Comparison of ENCODE assay signal across 20 cellular contexts in the genomic region with DNA sequence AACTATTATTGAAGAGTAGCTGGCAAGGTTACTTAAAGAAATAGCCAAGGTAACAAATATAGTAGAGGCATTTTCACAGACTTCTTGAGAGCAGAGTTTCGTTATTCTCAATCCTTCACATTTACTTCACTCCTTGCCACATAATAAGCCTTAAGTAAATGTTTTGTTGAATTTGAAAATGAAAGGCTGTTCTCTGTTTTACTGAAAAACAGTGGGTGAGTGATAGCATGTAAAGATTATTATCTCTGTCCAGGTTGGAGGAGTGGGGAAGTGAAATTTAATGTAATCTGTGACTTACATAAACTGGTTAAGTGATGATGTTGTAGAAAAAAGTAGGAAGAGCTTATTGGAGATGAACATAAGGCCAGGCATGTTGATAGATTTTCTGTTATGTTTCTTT. TPM values are rescaled to one million over a fixed set of nuclear protein-coding genes. Genes with fewer than 3 reads are reported as not detected.
DNase-seq lines count a peak whose midpoint lies in the region; TF ChIP-seq lines count a peak whose summit lies in the region.
"Had no signal": no experiment of that assay in that cellular context is flagged by ENCODE, and none has a peak within 500 bp of the region (broad histone marks: within the 10 kb centered on the region; RNA-seq: fewer than 3 reads in every experiment).

No MANE protein-coding gene starts in this region.

- H3K4me3 Mint-ChIP-seq in activated T-helper 2 cell treated with anti-CD3 and anti-CD28 coated beads, Interferon-gamma antibody, Interleukin-2, Interleukin-4, amounts not matched to agents 10 μg/mL and 5 μg/mL and 100 μg/mL, durations not matched to agents 14 hours and 24 hours and 36 hours (ENCODE audit: low read depth) = no peak overlapping the region

- H3K27ac ChIP-seq in neutrophil (peak overlapping the region; percentile 6), esophagus squamous epithelium (no peak overlapping the region)
- H3K27ac ChIP-seq: 22Rv1, C4-2B, Peyer's patch, SK-N-MC had no signal

- H3K27me3 ChIP-seq in neutrophil (no peaks in the 10 kb centered on the region), esophagus squamous epithelium (no peaks in the 10 kb centered on the region)
- H3K27me3 ChIP-seq: Peyer's patch had no signal

- no peaks in the 10 kb centered on the region for H3K27me3 Mint-ChIP-seq in activated T-helper 2 cell treated with anti-CD3 and anti-CD28 coated beads, Interferon-gamma antibody, Interleukin-2, Interleukin-4, amounts not matched to agents 10 μg/mL and 5 μg/mL and 100 μg/mL, durations not matched to agents 14 hours and 24 hours and 36 hours (ENCODE audit: low read depth)

- no peak overlapping the region for H3K4me3 ChIP-seq in neutrophil (ENCODE audit: low read depth in 1 of 2, low read length in 1 of 2)
- no peak overlapping the region for H3K4me3 ChIP-seq in esophagus squamous epithelium
- H3K4me3 ChIP-seq: HAP-1, Peyer's patch, SK-N-MC had no signal

- peaks cover 44% of the 10 kb centered on the region for H3K36me3 Mint-ChIP-seq in activated T-helper 2 cell treated with anti-CD3 and anti-CD28 coated beads, Interferon-gamma antibody, Interleukin-2, Interleukin-4, amounts not matched to agents 10 μg/mL and 5 μg/mL and 100 μg/mL, durations not matched to agents 14 hours and 24 hours and 36 hours (ENCODE audit: low read depth)

- TF ChIP-seq CTCF in neutrophil (IDR thresholded peaks at IDR 0.05) (no peak), esophagus squamous epithelium (IDR thresholded peaks at IDR 0.05) (no peak)

- no peak for TF ChIP-seq POLR2A in esophagus squamous epithelium (IDR thresholded peaks at IDR 0.05)

- DNase-seq in NOMO-1 treated with DMSO at 0.1 percent for 48 hours (lab: John Stamatoyannopoulos, UW; ENCODE audit: unreplicated experiment) (peak; percentile 49), NOMO-1 treated with dmso at 0.1 percent for 144 hours (lab: John Stamatoyannopoulos, UW; ENCODE audit: unreplicated experiment) (no peak), MV-4-11 (lab: John Stamatoyannopoulos, UW) (peak; percentile 76), superior temporal gyrus (ENCODE audit: extremely low spot score) (no peak), esophagus squamous epithelium (lab: John Stamatoyannopoulos, UW) (no peak), DMS53 (lab: John Stamatoyannopoulos, UW) (no peak)
- DNase-seq in activated T-helper 2 cell treated with anti-CD3 and anti-CD28 coated beads, Interferon-gamma antibody, Interleukin-2, Interleukin-4, amounts not matched to agents 10 μg/mL and 5 μg/mL and 100 μg/mL, durations not matched to agents 14 hours and 24 hours and 36 hours (ENCODE audit: low spot score) = no peak
- DNase-seq: AML-193, DMS 273 treated with DMSO at 0.1 percent for 48 hours, Kasumi-1, MM.1S, NCI-H187, NCI-H2227 treated with DMSO at 0.1 percent for 48 hours, NCI-H524, Peyer's patch had no signal

- peaks cover 0 to 12% of the 10 kb centered on the region in 2 experiments for H3K4me1 ChIP-seq in neutrophil (ENCODE audit: control insufficient read depth in 1 of 2, insufficient read depth in 1 of 2, low read depth in 1 of 2, low read length in 1 of 2)
- peaks cover 0 to 9% (median 0%) of the 10 kb centered on the region in 3 donors for H3K4me1 ChIP-seq in esophagus squamous epithelium
- H3K4me1 ChIP-seq: HAP-1, Peyer's patch had no signal

- H3K27ac Mint-ChIP-seq in activated T-helper 2 cell treated with anti-CD3 and anti-CD28 coated beads, Interferon-gamma antibody, Interleukin-2, Interleukin-4, amounts not matched to agents 10 μg/mL and 5 μg/mL and 100 μg/mL, durations not matched to agents 14 hours and 24 hours and 36 hours = peak overlapping the region; percentile 40

- 92 to 94% methylated on average over 1 of the region's 1 CpG for WGBS in esophagus squamous epithelium, 2 donors

- H3K4me1 Mint-ChIP-seq in activated T-helper 2 cell treated with anti-CD3 and anti-CD28 coated beads, Interferon-gamma antibody, Interleukin-2, Interleukin-4, amounts not matched to agents 10 μg/mL and 5 μg/mL and 100 μg/mL, durations not matched to agents 14 hours and 24 hours and 36 hours (ENCODE audit: low read depth) = peaks cover 29% of the 10 kb centered on the region

- H3K9me3 ChIP-seq in neutrophil (no peaks in the 10 kb centered on the region), esophagus squamous epithelium (peaks cover 0 to 17% (median 8%) of the 10 kb centered on the region in 3 donors)
- H3K9me3 ChIP-seq: Peyer's patch had no signal

- peaks cover 27% of the 10 kb centered on the region for H3K9me3 Mint-ChIP-seq in activated T-helper 2 cell treated with anti-CD3 and anti-CD28 coated beads, Interferon-gamma antibody, Interleukin-2, Interleukin-4, amounts not matched to agents 10 μg/mL and 5 μg/mL and 100 μg/mL, durations not matched to agents 14 hours and 24 hours and 36 hours

- intact Hi-C loops in activated T-helper 2 cell treated with anti-CD3 and anti-CD28 coated beads, Interferon-gamma antibody, Interleukin-2, Interleukin-4, amounts not matched to agents 10 μg/mL and 5 μg/mL and 100 μg/mL, durations not matched to agents 14 hours and 24 hours and 36 hours (cut with micrococcal nuclease) = loop anchor here (1.0 to 2.0 kb wide), 2 partner anchors 9 to 15 kb away; no protein-coding TSS in a partner anchor
- intact Hi-C loops in esophagus squamous epithelium (cut with DNase I) = no loop called here

- no peaks in the 10 kb centered on the region for H3K36me3 ChIP-seq in neutrophil
- peaks cover 0 to 27% (median 0%) of the 10 kb centered on the region in 3 donors for H3K36me3 ChIP-seq in esophagus squamous epithelium
- H3K36me3 ChIP-seq: Peyer's patch had no signal

RNA-seq across cellular contexts. Expression of a gene that starts 54.9 kb away (rescaled TPM):
- 64.0 and 65.1 TPM in 2 replicates for total RNA-seq in activated T-helper 2 cell treated with anti-CD3 and anti-CD28 coated beads, Interferon-gamma antibody, Interleukin-2, Interleukin-4, amounts not matched to agents 10 μg/mL and 5 μg/mL and 100 μg/mL, durations not matched to agents 14 hours and 24 hours and 36 hours
- total RNA-seq in esophagus squamous epithelium = 100 to 1,000 TPM in 1 of 4 donors, 10 to 100 TPM in 3; 46.2 to 149 (median 65.4) TPM

Comparison
In these comparisons a context has a peak if more than half of its experiments do, and no peak if none do; other contexts are left out.
1. DNase-seq: peak in NOMO-1 treated with DMSO at 0.1 percent for 48 hours (single experiment) and MV-4-11 (single experiment); none in NOMO-1 treated with dmso at 0.1 percent for 144 hours (single experiment), activated T-helper 2 cell treated with anti-CD3 and anti-CD28 coated beads, Interferon-gamma antibody, Interleukin-2, Interleukin-4, amounts not matched to agents 10 μg/mL and 5 μg/mL and 100 μg/mL, durations not matched to agents 14 hours and 24 hours and 36 hours (single experiment), superior temporal gyrus (single experiment), esophagus squamous epithelium (single experiment) and DMS53 (single experiment).